In the genomic region with DNA sequence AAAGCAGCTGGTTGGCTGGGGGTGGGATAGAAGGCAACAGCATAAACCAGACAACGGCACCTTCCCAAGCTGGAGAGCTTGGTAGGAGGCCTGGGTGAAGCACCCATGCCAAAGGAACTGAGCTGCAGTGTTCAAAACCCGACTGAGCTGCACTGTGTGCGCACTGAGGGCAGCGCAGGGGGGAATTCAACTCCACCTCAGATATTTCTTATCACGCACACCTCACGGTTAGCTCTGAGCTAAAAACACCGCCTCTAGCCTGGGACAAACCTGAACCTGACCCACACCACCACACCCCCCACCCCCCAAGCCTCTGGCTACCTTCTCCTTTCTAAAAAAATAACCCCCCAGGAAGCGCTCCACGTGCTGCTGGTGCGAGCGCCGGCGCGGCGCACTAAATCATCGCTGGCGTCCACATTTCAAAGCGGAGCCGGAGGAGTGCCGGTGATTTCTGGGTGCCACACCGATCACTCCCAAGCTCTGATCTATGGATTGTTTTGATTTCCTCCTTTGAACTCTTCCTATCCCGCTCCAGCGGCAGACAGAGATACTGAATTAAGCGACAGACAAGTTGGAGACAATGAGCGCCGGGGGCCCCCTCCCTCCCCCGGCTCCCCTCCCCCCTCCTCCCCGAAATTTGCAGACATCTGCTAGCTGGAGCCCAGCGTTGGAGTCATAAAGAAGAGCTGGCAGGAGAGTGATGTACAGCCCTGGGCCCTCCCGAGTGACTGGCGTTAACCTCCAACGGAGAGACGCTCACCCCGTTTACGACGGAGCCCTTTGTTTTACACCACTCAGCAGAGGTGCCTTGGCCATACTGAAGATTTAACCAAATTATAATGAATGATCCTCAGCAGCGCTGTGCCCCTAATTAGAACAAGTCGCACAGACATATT, we compare ENCODE assay signal across 8 cellular contexts.
DNase-seq lines count a peak whose midpoint lies in the region; ATAC-seq and TF ChIP-seq lines count a peak whose summit lies in the region.

No MANE protein-coding gene starts in this region.

- peak overlapping the region in 1 of 3 donors; percentile 39 for H3K27ac Mint-ChIP-seq in CD4-positive, CD25-positive, alpha-beta regulatory T cell
- peak overlapping the region; percentile 2 to 69 (median 63) for H3K27ac Mint-ChIP-seq in nephron
- no peak overlapping the region for H3K27ac Mint-ChIP-seq in activated T-helper 1 cell treated with anti-CD3 and anti-CD28 coated beads, Interleukin-12 subunit alpha, Interleukin-12 subunit beta, Interleukin-2, Interleukin-4 antibody, amounts not matched to agents 30 ng/mL and 10 ng/mL and 1 ng/mL, durations not matched to agents 14 hours and 24 hours and 36 hours

- peaks cover 5 to 33% (median 14%) of the 10 kb centered on the region in 4 donors for H3K4me1 Mint-ChIP-seq in CD4-positive, CD25-positive, alpha-beta regulatory T cell
- peaks cover 6% of the 10 kb centered on the region for H3K4me1 Mint-ChIP-seq in nephron
- peaks cover 21% of the 10 kb centered on the region for H3K4me1 Mint-ChIP-seq in activated T-helper 1 cell treated with anti-CD3 and anti-CD28 coated beads, Interleukin-12 subunit alpha, Interleukin-12 subunit beta, Interleukin-2, Interleukin-4 antibody, amounts not matched to agents 30 ng/mL and 10 ng/mL and 1 ng/mL, durations not matched to agents 14 hours and 24 hours and 36 hours (ENCODE audit: low read depth)

- H3K36me3 Mint-ChIP-seq in CD4-positive, CD25-positive, alpha-beta regulatory T cell = no peaks in the 10 kb centered on the region
- H3K36me3 Mint-ChIP-seq in nephron (ENCODE audit: low read depth) = no peaks in the 10 kb centered on the region
- H3K36me3 Mint-ChIP-seq in activated T-helper 1 cell treated with anti-CD3 and anti-CD28 coated beads, Interleukin-12 subunit alpha, Interleukin-12 subunit beta, Interleukin-2, Interleukin-4 antibody, amounts not matched to agents 30 ng/mL and 10 ng/mL and 1 ng/mL, durations not matched to agents 14 hours and 24 hours and 36 hours (ENCODE audit: low read depth) = peaks cover 2% of the 10 kb centered on the region

- intact Hi-C loops in activated T-helper 1 cell treated with anti-CD3 and anti-CD28 coated beads, Interleukin-12 subunit alpha, Interleukin-12 subunit beta, Interleukin-2, Interleukin-4 antibody, amounts not matched to agents 30 ng/mL and 10 ng/mL and 1 ng/mL, durations not matched to agents 14 hours and 24 hours and 36 hours (cut with micrococcal nuclease) = loop anchor here (1.0 to 2.0 kb wide), 4 partner anchors 24 to 86 kb away; partner anchors contain the start of gene NOG

- H3K27me3 Mint-ChIP-seq in CD4-positive, CD25-positive, alpha-beta regulatory T cell = peaks cover 57% of the 10 kb centered on the region
- peaks cover 63% of the 10 kb centered on the region for H3K27me3 Mint-ChIP-seq in nephron (ENCODE audit: low read depth)
- peaks cover 35% of the 10 kb centered on the region for H3K27me3 Mint-ChIP-seq in activated T-helper 1 cell treated with anti-CD3 and anti-CD28 coated beads, Interleukin-12 subunit alpha, Interleukin-12 subunit beta, Interleukin-2, Interleukin-4 antibody, amounts not matched to agents 30 ng/mL and 10 ng/mL and 1 ng/mL, durations not matched to agents 14 hours and 24 hours and 36 hours (ENCODE audit: insufficient read depth)

- DNase-seq in CD4-positive, CD25-positive, alpha-beta regulatory T cell = peak in 1 of 3 donors; percentile 14
- DNase-seq in NCI-H2171 (lab: John Stamatoyannopoulos, UW) = peak; percentile 61
- DNase-seq in epithelial cell of esophagus (ENCODE audit: low read depth) = no peak
- DNase-seq in KG1 (lab: John Stamatoyannopoulos, UW) = no peak
- DNase-seq in activated T-helper 1 cell treated with anti-CD3 and anti-CD28 coated beads, Interleukin-12 subunit alpha, Interleukin-12 subunit beta, Interleukin-2, Interleukin-4 antibody, amounts not matched to agents 30 ng/mL and 10 ng/mL and 1 ng/mL, durations not matched to agents 14 hours and 24 hours and 36 hours (ENCODE audit: low spot score) = no peak
- no peak for DNase-seq in HUDEP-2 (lab: John Stamatoyannopoulos, UW; ENCODE audit: unreplicated experiment in 76 of 76)

- H3K27ac ChIP-seq in CD4-positive, CD25-positive, alpha-beta regulatory T cell (ENCODE audit: insufficient read depth, low read length, poor library complexity, severe bottlenecking) = no peak overlapping the region

- H3K9me3 ChIP-seq in CD4-positive, CD25-positive, alpha-beta regulatory T cell (ENCODE audit: control insufficient read depth in 2 of 2, low read length in 2 of 2) = no peaks in the 10 kb centered on the region

- no peaks in the 10 kb centered on the region for H3K36me3 ChIP-seq in CD4-positive, CD25-positive, alpha-beta regulatory T cell (ENCODE audit: control insufficient read depth, insufficient read depth, low read length)

- H3K4me3 ChIP-seq in CD4-positive, CD25-positive, alpha-beta regulatory T cell (ENCODE audit: low read depth, low read length) = peak overlapping the region; percentile 52
- H3K4me3 ChIP-seq in epithelial cell of esophagus (ENCODE audit: low read length) = peak overlapping the region; percentile 26

- peaks cover 0 to 2% (median 0%) of the 10 kb centered on the region in 7 donors for H3K9me3 Mint-ChIP-seq in CD4-positive, CD25-positive, alpha-beta regulatory T cell
- no peaks in the 10 kb centered on the region for H3K9me3 Mint-ChIP-seq in nephron
- no peaks in the 10 kb centered on the region for H3K9me3 Mint-ChIP-seq in activated T-helper 1 cell treated with anti-CD3 and anti-CD28 coated beads, Interleukin-12 subunit alpha, Interleukin-12 subunit beta, Interleukin-2, Interleukin-4 antibody, amounts not matched to agents 30 ng/mL and 10 ng/mL and 1 ng/mL, durations not matched to agents 14 hours and 24 hours and 36 hours

- peak; percentile 16 to 23 for ATAC-seq in CD4-positive, CD25-positive, alpha-beta regulatory T cell (ENCODE audit: low read depth in 2 of 2)
- no peak for ATAC-seq in HG03342 (IDR thresholded peaks at IDR 0.05; ENCODE audit: unreplicated experiment)

- TF ChIP-seq CTCF in epithelial cell of esophagus (IDR thresholded peaks at IDR 0.05; ENCODE audit: insufficient read depth, low read depth, low read length, missing control alignments) (no peak), nephron (IDR thresholded peaks at IDR 0.05; ENCODE audit: unreplicated experiment in 3 of 3) (no peak)

- peak overlapping the region in 3 of 4 donors; percentile 32 to 86 (median 78) for H3K4me3 Mint-ChIP-seq in CD4-positive, CD25-positive, alpha-beta regulatory T cell
- peak overlapping the region; percentile 75 to 84 (median 83) for H3K4me3 Mint-ChIP-seq in nephron
- H3K4me3 Mint-ChIP-seq in activated T-helper 1 cell treated with anti-CD3 and anti-CD28 coated beads, Interleukin-12 subunit alpha, Interleukin-12 subunit beta, Interleukin-2, Interleukin-4 antibody, amounts not matched to agents 30 ng/mL and 10 ng/mL and 1 ng/mL, durations not matched to agents 14 hours and 24 hours and 36 hours = no peak overlapping the region

- H3K27me3 ChIP-seq in CD4-positive, CD25-positive, alpha-beta regulatory T cell (ENCODE audit: control insufficient read depth, insufficient read depth, low read length) = peaks cover 44% of the 10 kb centered on the region

- peaks cover 11% of the 10 kb centered on the region for H3K4me1 ChIP-seq in CD4-positive, CD25-positive, alpha-beta regulatory T cell (ENCODE audit: control insufficient read depth, insufficient read depth, low read length, poor library complexity, severe bottlenecking)
